ENCODE assay signal across 1 cellular context in the genomic region with DNA sequence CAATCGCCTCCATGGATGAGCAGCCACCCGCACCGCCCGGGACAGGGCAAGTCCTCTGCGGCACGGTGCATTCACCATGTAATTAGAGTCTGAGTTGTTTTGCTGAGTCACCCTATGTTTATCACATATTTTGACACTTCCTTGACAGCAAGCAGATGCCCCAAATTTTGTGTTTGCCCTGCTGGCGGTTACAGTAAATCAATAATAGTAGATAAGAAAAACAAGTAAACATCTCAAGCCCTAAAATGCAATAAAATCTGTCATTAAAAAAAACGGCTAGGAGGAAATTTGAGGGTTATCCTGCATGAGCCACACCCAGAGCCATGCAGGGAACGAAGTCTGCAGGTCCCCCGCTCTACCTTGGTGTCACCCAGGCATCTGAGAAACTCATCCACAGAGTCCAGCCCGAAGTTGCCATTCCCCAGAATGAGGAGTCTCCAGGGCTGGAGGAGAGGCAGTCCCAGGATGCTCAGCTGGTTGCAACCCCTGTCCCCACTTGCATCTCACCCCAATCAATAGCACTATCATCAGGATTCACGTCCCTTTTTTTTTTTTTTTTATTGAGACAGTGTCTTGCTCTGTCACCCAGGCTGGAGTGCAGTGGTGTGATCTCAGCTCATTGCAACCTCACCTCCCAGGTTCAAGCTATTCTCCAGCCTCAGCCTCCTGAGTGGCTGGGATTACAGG.
TF ChIP-seq lines count a peak whose summit lies in the region.

No MANE protein-coding gene starts in this region.

TF ChIP-seq in GM12878, 131 proteins besides CTCF, POLR2A, EP300 and RAD21:
- TF ChIP-seq SP1 (IDR thresholded peaks at IDR 0.05; ENCODE audit: low read depth, low read length), result no peak
- TF ChIP-seq, protein P1, sequence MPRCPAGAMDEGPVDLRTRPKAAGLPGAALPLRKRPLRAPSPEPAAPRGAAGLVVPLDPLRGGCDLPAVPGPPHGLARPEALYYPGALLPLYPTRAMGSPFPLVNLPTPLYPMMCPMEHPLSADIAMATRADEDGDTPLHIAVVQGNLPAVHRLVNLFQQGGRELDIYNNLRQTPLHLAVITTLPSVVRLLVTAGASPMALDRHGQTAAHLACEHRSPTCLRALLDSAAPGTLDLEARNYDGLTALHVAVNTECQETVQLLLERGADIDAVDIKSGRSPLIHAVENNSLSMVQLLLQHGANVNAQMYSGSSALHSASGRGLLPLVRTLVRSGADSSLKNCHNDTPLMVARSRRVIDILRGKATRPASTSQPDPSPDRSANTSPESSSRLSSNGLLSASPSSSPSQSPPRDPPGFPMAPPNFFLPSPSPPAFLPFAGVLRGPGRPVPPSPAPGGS (IDR thresholded peaks at IDR 0.05; ENCODE audit: borderline replicate concordance, insufficient read depth, low read depth, low read length, poor library complexity, severe bottlenecking), result no peak
- no peak for TF ChIP-seq EGR1 (IDR thresholded peaks at IDR 0.05; ENCODE audit: borderline replicate concordance in 1 of 2, low read depth in 2 of 2, low read length in 2 of 2)
- no peak for TF ChIP-seq CHD2 (IDR thresholded peaks at IDR 0.05; ENCODE audit: borderline replicate concordance, low read depth, low read length)
- no peak for TF ChIP-seq ZBED1 (IDR thresholded peaks at IDR 0.05; ENCODE audit: borderline replicate concordance)
- TF ChIP-seq, protein P2, sequence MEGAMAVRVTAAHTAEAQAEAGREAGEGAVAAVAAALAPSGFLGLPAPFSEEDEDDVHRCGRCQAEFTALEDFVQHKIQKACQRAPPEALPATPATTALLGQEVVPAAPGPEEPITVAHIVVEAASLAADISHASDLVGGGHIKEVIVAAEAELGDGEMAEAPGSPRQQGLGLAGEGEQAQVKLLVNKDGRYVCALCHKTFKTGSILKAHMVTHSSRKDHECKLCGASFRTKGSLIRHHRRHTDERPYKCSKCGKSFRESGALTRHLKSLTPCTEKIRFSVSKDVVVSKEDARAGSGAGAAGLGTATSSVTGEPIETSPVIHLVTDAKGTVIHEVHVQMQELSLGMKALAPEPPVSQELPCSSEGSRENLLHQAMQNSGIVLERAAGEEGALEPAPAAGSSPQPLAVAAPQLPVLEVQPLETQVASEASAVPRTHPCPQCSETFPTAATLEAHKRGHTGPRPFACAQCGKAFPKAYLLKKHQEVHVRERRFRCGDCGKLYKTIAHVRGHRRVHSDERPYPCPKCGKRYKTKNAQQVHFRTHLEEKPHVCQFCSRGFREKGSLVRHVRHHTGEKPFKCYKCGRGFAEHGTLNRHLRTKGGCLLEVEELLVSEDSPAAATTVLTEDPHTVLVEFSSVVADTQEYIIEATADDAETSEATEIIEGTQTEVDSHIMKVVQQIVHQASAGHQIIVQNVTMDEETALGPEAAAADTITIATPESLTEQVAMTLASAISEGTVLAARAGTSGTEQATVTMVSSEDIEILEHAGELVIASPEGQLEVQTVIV (IDR thresholded peaks at IDR 0.05; ENCODE audit: borderline replicate concordance, partially characterized antibody), result no peak
- TF ChIP-seq ZNF24 (IDR thresholded peaks at IDR 0.05), result no peak
- no peak for TF ChIP-seq PAX5 (IDR thresholded peaks at IDR 0.05; ENCODE audit: borderline replicate concordance, low read depth, low read length)
- TF ChIP-seq CBX5 (IDR thresholded peaks at IDR 0.05; ENCODE audit: low read depth), result no peak
- TF ChIP-seq, protein P3, sequence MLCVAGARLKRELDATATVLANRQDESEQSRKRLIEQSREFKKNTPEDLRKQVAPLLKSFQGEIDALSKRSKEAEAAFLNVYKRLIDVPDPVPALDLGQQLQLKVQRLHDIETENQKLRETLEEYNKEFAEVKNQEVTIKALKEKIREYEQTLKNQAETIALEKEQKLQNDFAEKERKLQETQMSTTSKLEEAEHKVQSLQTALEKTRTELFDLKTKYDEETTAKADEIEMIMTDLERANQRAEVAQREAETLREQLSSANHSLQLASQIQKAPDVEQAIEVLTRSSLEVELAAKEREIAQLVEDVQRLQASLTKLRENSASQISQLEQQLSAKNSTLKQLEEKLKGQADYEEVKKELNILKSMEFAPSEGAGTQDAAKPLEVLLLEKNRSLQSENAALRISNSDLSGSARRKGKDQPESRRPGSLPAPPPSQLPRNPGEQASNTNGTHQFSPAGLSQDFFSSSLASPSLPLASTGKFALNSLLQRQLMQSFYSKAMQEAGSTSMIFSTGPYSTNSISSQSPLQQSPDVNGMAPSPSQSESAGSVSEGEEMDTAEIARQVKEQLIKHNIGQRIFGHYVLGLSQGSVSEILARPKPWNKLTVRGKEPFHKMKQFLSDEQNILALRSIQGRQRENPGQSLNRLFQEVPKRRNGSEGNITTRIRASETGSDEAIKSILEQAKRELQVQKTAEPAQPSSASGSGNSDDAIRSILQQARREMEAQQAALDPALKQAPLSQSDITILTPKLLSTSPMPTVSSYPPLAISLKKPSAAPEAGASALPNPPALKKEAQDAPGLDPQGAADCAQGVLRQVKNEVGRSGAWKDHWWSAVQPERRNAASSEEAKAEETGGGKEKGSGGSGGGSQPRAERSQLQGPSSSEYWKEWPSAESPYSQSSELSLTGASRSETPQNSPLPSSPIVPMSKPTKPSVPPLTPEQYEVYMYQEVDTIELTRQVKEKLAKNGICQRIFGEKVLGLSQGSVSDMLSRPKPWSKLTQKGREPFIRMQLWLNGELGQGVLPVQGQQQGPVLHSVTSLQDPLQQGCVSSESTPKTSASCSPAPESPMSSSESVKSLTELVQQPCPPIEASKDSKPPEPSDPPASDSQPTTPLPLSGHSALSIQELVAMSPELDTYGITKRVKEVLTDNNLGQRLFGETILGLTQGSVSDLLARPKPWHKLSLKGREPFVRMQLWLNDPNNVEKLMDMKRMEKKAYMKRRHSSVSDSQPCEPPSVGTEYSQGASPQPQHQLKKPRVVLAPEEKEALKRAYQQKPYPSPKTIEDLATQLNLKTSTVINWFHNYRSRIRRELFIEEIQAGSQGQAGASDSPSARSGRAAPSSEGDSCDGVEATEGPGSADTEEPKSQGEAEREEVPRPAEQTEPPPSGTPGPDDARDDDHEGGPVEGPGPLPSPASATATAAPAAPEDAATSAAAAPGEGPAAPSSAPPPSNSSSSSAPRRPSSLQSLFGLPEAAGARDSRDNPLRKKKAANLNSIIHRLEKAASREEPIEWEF (IDR thresholded peaks at IDR 0.05; ENCODE audit: insufficient replicate concordance, low read depth, low read length), result no peak
- no peak for TF ChIP-seq NFXL1 (IDR thresholded peaks at IDR 0.05; ENCODE audit: borderline replicate concordance)
- no peak for TF ChIP-seq BMI1 (IDR thresholded peaks at IDR 0.05; ENCODE audit: borderline replicate concordance)
